Comparison of ENCODE assay signal across 8 cellular contexts in genomic region chr2:23312996-23313606, GRCh38.
DNase-seq lines count a peak whose midpoint lies in the region; ATAC-seq and TF ChIP-seq lines count a peak whose summit lies in the region.

No MANE protein-coding gene starts in this region.

- H3K27me3 Mint-ChIP-seq in activated T-helper 1 cell treated with anti-CD3 and anti-CD28 coated beads, Interleukin-12 subunit alpha, Interleukin-12 subunit beta, Interleukin-2, Interleukin-4 antibody, amounts not matched to agents 30 ng/mL and 10 ng/mL and 1 ng/mL, durations not matched to agents 14 hours and 24 hours and 36 hours (ENCODE audit: insufficient read depth) = peaks cover 7% of the 10 kb centered on the region

- WGBS in transverse colon (ENCODE audit: low coverage in 1 of 2), 2 donors = 79 to 94% methylated on average over 3 to 10 of the region's 10 CpGs

- H3K27ac ChIP-seq in cardiac muscle cell (no peak overlapping the region), transverse colon (no peak overlapping the region)

- DNase-seq in cardiac muscle cell (ENCODE audit: low read depth in 1 of 2, low spot score in 1 of 2) (peak; percentile 34 to 46), left ventricle myocardium superior (no peak), RKO (ENCODE audit: low spot score) (peak; percentile 3), fibroblast of villous mesenchyme (ENCODE audit: low read depth) (no peak), transverse colon (no peak)
- DNase-seq in activated T-helper 1 cell treated with anti-CD3 and anti-CD28 coated beads, Interleukin-12 subunit alpha, Interleukin-12 subunit beta, Interleukin-2, Interleukin-4 antibody, amounts not matched to agents 30 ng/mL and 10 ng/mL and 1 ng/mL, durations not matched to agents 14 hours and 24 hours and 36 hours (ENCODE audit: low spot score) = no peak

- H3K4me1 Mint-ChIP-seq in activated T-helper 1 cell treated with anti-CD3 and anti-CD28 coated beads, Interleukin-12 subunit alpha, Interleukin-12 subunit beta, Interleukin-2, Interleukin-4 antibody, amounts not matched to agents 30 ng/mL and 10 ng/mL and 1 ng/mL, durations not matched to agents 14 hours and 24 hours and 36 hours (ENCODE audit: low read depth) = no peaks in the 10 kb centered on the region

- H3K36me3 Mint-ChIP-seq in activated T-helper 1 cell treated with anti-CD3 and anti-CD28 coated beads, Interleukin-12 subunit alpha, Interleukin-12 subunit beta, Interleukin-2, Interleukin-4 antibody, amounts not matched to agents 30 ng/mL and 10 ng/mL and 1 ng/mL, durations not matched to agents 14 hours and 24 hours and 36 hours (ENCODE audit: low read depth) = no peaks in the 10 kb centered on the region

- H3K4me1 ChIP-seq in cardiac muscle cell (ENCODE audit: low read depth) (no peaks in the 10 kb centered on the region), transverse colon (no peaks in the 10 kb centered on the region)

- H3K27me3 ChIP-seq in cardiac muscle cell = peaks cover 8% of the 10 kb centered on the region
- H3K27me3 ChIP-seq in transverse colon = no peaks in the 10 kb centered on the region

- no peak overlapping the region for H3K27ac Mint-ChIP-seq in activated T-helper 1 cell treated with anti-CD3 and anti-CD28 coated beads, Interleukin-12 subunit alpha, Interleukin-12 subunit beta, Interleukin-2, Interleukin-4 antibody, amounts not matched to agents 30 ng/mL and 10 ng/mL and 1 ng/mL, durations not matched to agents 14 hours and 24 hours and 36 hours

- H3K4me3 ChIP-seq in cardiac muscle cell (no peak overlapping the region), fibroblast of villous mesenchyme (ENCODE audit: low read depth, low read length) (no peak overlapping the region), transverse colon (no peak overlapping the region)

- intact Hi-C loops in left ventricle myocardium superior (cut with micrococcal nuclease) = no loop called here
- intact Hi-C loops in transverse colon (cut with DNase I; ENCODE audit: low total_unique reads) = no loop called here
- intact Hi-C loops in activated T-helper 1 cell treated with anti-CD3 and anti-CD28 coated beads, Interleukin-12 subunit alpha, Interleukin-12 subunit beta, Interleukin-2, Interleukin-4 antibody, amounts not matched to agents 30 ng/mL and 10 ng/mL and 1 ng/mL, durations not matched to agents 14 hours and 24 hours and 36 hours (cut with micrococcal nuclease) = no loop called here

- H3K4me3 Mint-ChIP-seq in activated T-helper 1 cell treated with anti-CD3 and anti-CD28 coated beads, Interleukin-12 subunit alpha, Interleukin-12 subunit beta, Interleukin-2, Interleukin-4 antibody, amounts not matched to agents 30 ng/mL and 10 ng/mL and 1 ng/mL, durations not matched to agents 14 hours and 24 hours and 36 hours = no peak overlapping the region

- TF ChIP-seq CTCF in cardiac muscle cell (IDR thresholded peaks at IDR 0.05; ENCODE audit: low read depth, low read length) (peak; percentile 79), fibroblast of villous mesenchyme (IDR thresholded peaks at IDR 0.05; ENCODE audit: insufficient read depth, low read depth, low read length) (peak; percentile 70), transverse colon (IDR thresholded peaks at IDR 0.05) (peak in 2 of 5 experiments; percentile 18 to 23)

- TF ChIP-seq POLR2A in transverse colon (IDR thresholded peaks at IDR 0.05) = no peak

- no peaks in the 10 kb centered on the region for H3K9me3 Mint-ChIP-seq in activated T-helper 1 cell treated with anti-CD3 and anti-CD28 coated beads, Interleukin-12 subunit alpha, Interleukin-12 subunit beta, Interleukin-2, Interleukin-4 antibody, amounts not matched to agents 30 ng/mL and 10 ng/mL and 1 ng/mL, durations not matched to agents 14 hours and 24 hours and 36 hours

- in situ Hi-C loops in transverse colon (cut with MboI; ENCODE audit: low pct_ligation_motif_present in 1 of 4, low pct_unique_long_range_greater_than_20kb in 1 of 4, low sequenced_read_pairs in 3 of 4) = no loop called here

- TF ChIP-seq EP300 in transverse colon (IDR thresholded peaks at IDR 0.05; ENCODE audit: low read depth) = no peak

- H3K36me3 ChIP-seq in cardiac muscle cell = no peaks in the 10 kb centered on the region
- H3K36me3 ChIP-seq in transverse colon = no peaks in the 10 kb centered on the region

- H3K9me3 ChIP-seq in cardiac muscle cell (ENCODE audit: low read depth) = no peaks in the 10 kb centered on the region
- H3K9me3 ChIP-seq in transverse colon = no peaks in the 10 kb centered on the region

- ATAC-seq in left ventricle myocardium superior = no peak
- peak; percentile 75 for ATAC-seq in HG02678 (IDR thresholded peaks at IDR 0.05; ENCODE audit: unreplicated experiment)
- ATAC-seq in GM19328 (IDR thresholded peaks at IDR 0.05; ENCODE audit: unreplicated experiment) = no peak

Comparison
In these comparisons a context has a peak if more than half of its experiments do, and no peak if none do; other contexts are left out.
1. DNase-seq: peak in cardiac muscle cell (2 of 2) and RKO (single experiment); none in left ventricle myocardium superior (single experiment), fibroblast of villous mesenchyme (single experiment), transverse colon (single experiment) and activated T-helper 1 cell treated with anti-CD3 and anti-CD28 coated beads, Interleukin-12 subunit alpha, Interleukin-12 subunit beta, Interleukin-2, Interleukin-4 antibody, amounts not matched to agents 30 ng/mL and 10 ng/mL and 1 ng/mL, durations not matched to agents 14 hours and 24 hours and 36 hours (single experiment).